24 cellular contexts compared by ENCODE assay signal in genomic region chr7:99133766-99134564, GRCh38. TPM values are rescaled to one million over a fixed set of nuclear protein-coding genes. Genes with fewer than 3 reads are reported as not detected.
DNase-seq lines count a peak whose midpoint lies in the region; ATAC-seq and TF ChIP-seq lines count a peak whose summit lies in the region.
"Had no signal": no experiment of that assay in that cellular context is flagged by ENCODE, and none has a peak within 500 bp of the region (broad histone marks: within the 10 kb centered on the region; RNA-seq: fewer than 3 reads in every experiment).

No MANE protein-coding gene starts in this region.

- H3K4me3 ChIP-seq in IMR-90 (ENCODE audit: insufficient read depth, low read depth, low read length) = no peak overlapping the region
- peak overlapping the region in 1 of 2 donors; percentile 9 for H3K4me3 ChIP-seq in ascending aorta
- no peak overlapping the region for H3K4me3 ChIP-seq in fibroblast of lung (replicated peaks in 1 of 4; ENCODE audit: control extremely low read depth in 1 of 4, insufficient read depth in 1 of 4, low read depth in 3 of 4, low read length in 4 of 4)
- H3K4me3 ChIP-seq in prostate gland = no peak overlapping the region

- peak overlapping the region; percentile 71 for H2BK5ac ChIP-seq in IMR-90 (ENCODE audit: low read depth, low read length, poor library complexity, severe bottlenecking)

- H3K56ac ChIP-seq in IMR-90 (ENCODE audit: extremely low read depth, insufficient read depth, low read length) = no peak overlapping the region

- no peak overlapping the region for H3K4me3 Mint-ChIP-seq in stimulated activated naive CD8-positive, alpha-beta T cell treated with anti-CD3 and anti-CD28 coated beads, Interleukin-15, amount 100 ng/mL, for 72 hours
- no peak overlapping the region for H3K4me3 Mint-ChIP-seq in WTC11
- H3K4me3 Mint-ChIP-seq: activated B cell treated with CpG ODN at 0.5 μM for 24 hours; activated naive CD8-positive, alpha-beta T cell treated with anti-CD3 and anti-CD28 coated beads, Interleukin-2, amount 10 ng/mL, durations not matched to agents 7 days and 5 days; B cell; effector memory CD8-positive, alpha-beta T cell; memory B cell had no signal

- no peak overlapping the region; a peak in 1 of 4 replicates for H4K8ac ChIP-seq in IMR-90 (ENCODE audit: low read depth in 2 of 2, low read length in 2 of 2)

- H4K5ac ChIP-seq in IMR-90 (ENCODE audit: low read depth, low read length) = peak overlapping the region; percentile 32; the same call in 1 of the 2 replicates

- ATAC-seq in IMR-90 (ENCODE audit: low read depth) = no peak
- no peak for ATAC-seq in stimulated activated naive CD8-positive, alpha-beta T cell treated with anti-CD3 and anti-CD28 coated beads, Interleukin-15, amount 100 ng/mL, for 72 hours
- ATAC-seq in WTC11 = no peak
- ATAC-seq: effector memory CD8-positive, alpha-beta T cell had no signal

- H3K27ac Mint-ChIP-seq in stimulated activated naive CD8-positive, alpha-beta T cell treated with anti-CD3 and anti-CD28 coated beads, Interleukin-15, amount 100 ng/mL, for 72 hours = no peak overlapping the region
- H3K27ac Mint-ChIP-seq in WTC11 = no peak overlapping the region
- H3K27ac Mint-ChIP-seq: activated B cell treated with CpG ODN at 0.5 μM for 24 hours; activated naive CD8-positive, alpha-beta T cell treated with anti-CD3 and anti-CD28 coated beads, Interleukin-2, amount 10 ng/mL, durations not matched to agents 7 days and 5 days; activated T-helper 2 cell treated with anti-CD3 and anti-CD28 coated beads, Interferon-gamma antibody, Interleukin-2, Interleukin-4, amounts not matched to agents 10 μg/mL and 5 μg/mL and 100 μg/mL, durations not matched to agents 14 hours and 24 hours and 36 hours; B cell; effector memory CD8-positive, alpha-beta T cell; memory B cell had no signal

- H3K9ac ChIP-seq in IMR-90 (ENCODE audit: low read depth, low read length) (no peak overlapping the region), fibroblast of lung (ENCODE audit: insufficient read depth, low read length) (no peak overlapping the region)

- H3K27me3 Mint-ChIP-seq in stimulated activated naive CD8-positive, alpha-beta T cell treated with anti-CD3 and anti-CD28 coated beads, Interleukin-15, amount 100 ng/mL, for 72 hours = no peaks in the 10 kb centered on the region
- H3K27me3 Mint-ChIP-seq in WTC11 (ENCODE audit: low read depth) = no peaks in the 10 kb centered on the region
- H3K27me3 Mint-ChIP-seq: activated B cell treated with CpG ODN at 0.5 μM for 24 hours; activated naive CD8-positive, alpha-beta T cell treated with anti-CD3 and anti-CD28 coated beads, Interleukin-2, amount 10 ng/mL, durations not matched to agents 7 days and 5 days; B cell; effector memory CD8-positive, alpha-beta T cell; memory B cell had no signal

- no peak for TF ChIP-seq RAD21 in IMR-90 (IDR thresholded peaks at IDR 0.05; ENCODE audit: low read length)

- H2AK5ac ChIP-seq in IMR-90 (ENCODE audit: low read depth, low read length) = peak overlapping the region; percentile 44; the same call in 1 of the 2 replicates

- H3K9me1 ChIP-seq in IMR-90 (ENCODE audit: insufficient read depth, low read length) = peaks cover 23% of the 10 kb centered on the region

- H3K9me3 ChIP-seq in IMR-90 (ENCODE audit: control insufficient read depth, insufficient read depth, low read length) = no peaks in the 10 kb centered on the region
- H3K9me3 ChIP-seq in ascending aorta = no peaks in the 10 kb centered on the region
- H3K9me3 ChIP-seq in fibroblast of lung (ENCODE audit: control insufficient read depth, insufficient read depth, low read depth, low read length) = no peaks in the 10 kb centered on the region
- H3K9me3 ChIP-seq in prostate gland = no peaks in the 10 kb centered on the region

- TF ChIP-seq POLR2A in IMR-90 (IDR thresholded peaks at IDR 0.05; ENCODE audit: low read depth, low read length) (no peak), prostate gland (IDR thresholded peaks at IDR 0.05) (no peak)

- dilution Hi-C loops in IMR-90 (cut with HindIII; ENCODE audit: low sequenced_read_pairs, unreplicated experiment) = no loop called here

- 0 out of 2 replicates have a peak overlapping the region, but pooled peaks have one; percentile 12 for H4K91ac ChIP-seq in IMR-90 (ENCODE audit: insufficient read depth, low read depth, low read length)

- peaks cover 6 to 69% of the 10 kb centered on the region in 2 experiments; a peak in 2 of 4 replicates for H3K79me1 ChIP-seq in IMR-90 (ENCODE audit: low read depth in 1 of 2, low read length in 2 of 2)

- no peak overlapping the region for H2AK9ac ChIP-seq in IMR-90 (replicated peaks; ENCODE audit: low read depth, low read length, poor library complexity)

- no peak overlapping the region for H3K4ac ChIP-seq in IMR-90 (ENCODE audit: low read depth, low read length)

- peaks cover 44% of the 10 kb centered on the region for H3K4me1 Mint-ChIP-seq in stimulated activated naive CD8-positive, alpha-beta T cell treated with anti-CD3 and anti-CD28 coated beads, Interleukin-15, amount 100 ng/mL, for 72 hours
- H3K4me1 Mint-ChIP-seq in WTC11 = peaks cover 35% of the 10 kb centered on the region

- peak overlapping the region; percentile 43; the same call in 1 of the 2 replicates for H3K27ac ChIP-seq in IMR-90 (ENCODE audit: insufficient read depth, low read length)
- peak overlapping the region; percentile 36 to 73 for H3K27ac ChIP-seq in ascending aorta
- H3K27ac ChIP-seq in fibroblast of lung (ENCODE audit: insufficient read depth, low read length) = no peak overlapping the region
- peak overlapping the region; percentile 18 to 20 for H3K27ac ChIP-seq in prostate gland

- H3K4me1 ChIP-seq in IMR-90 (ENCODE audit: control insufficient read depth, insufficient read depth, low read length) (peaks cover 18% of the 10 kb centered on the region), ascending aorta (peaks cover 21 to 69% of the 10 kb centered on the region in 2 donors), fibroblast of lung (ENCODE audit: control insufficient read depth, extremely low read depth, insufficient read depth, low read length) (peaks cover 16% of the 10 kb centered on the region), prostate gland (replicated peaks) (peaks cover 6% of the 10 kb centered on the region)

- H3K36me3 ChIP-seq in IMR-90 (ENCODE audit: control insufficient read depth, insufficient read depth, low read length) (no peaks in the 10 kb centered on the region), ascending aorta (no peaks in the 10 kb centered on the region), fibroblast of lung (ENCODE audit: control insufficient read depth, insufficient read depth, low read length) (no peaks in the 10 kb centered on the region), prostate gland (no peaks in the 10 kb centered on the region)

- no peak for DNase-seq in IMR-90
- no peak for DNase-seq in ascending aorta (ENCODE audit: low spot score in 2 of 2)
- DNase-seq in fibroblast of lung (ENCODE audit: low read depth in 2 of 2) = no peak
- no peak for DNase-seq in prostate gland (ENCODE audit: low spot score)
- DNase-seq in dermis blood vessel endothelial cell = no peak
- DNase-seq in DMS 273 (lab: John Stamatoyannopoulos, UW; ENCODE audit: unreplicated experiment) = no peak
- no peak for DNase-seq in stimulated activated naive CD8-positive, alpha-beta T cell treated with anti-CD3 and anti-CD28 coated beads, Interleukin-15, amount 100 ng/mL, for 72 hours
- no peak for DNase-seq in WTC11 (ENCODE audit: low spot score)
- DNase-seq: activated B cell treated with CpG ODN at 0.5 μM for 24 hours; activated CD4-positive, alpha-beta T cell treated with anti-CD3 and anti-CD28 coated beads, Interleukin-2, amount 50 U/mL, for 48 hours; activated CD8-positive, alpha-beta memory T cell treated with anti-CD3 and anti-CD28 coated beads, Interleukin-2, amount 50 U/mL, for 4 hours; activated naive CD8-positive, alpha-beta T cell treated with anti-CD3 and anti-CD28 coated beads, Interleukin-2, amount 10 ng/mL, durations not matched to agents 7 days and 5 days; DMS79; effector memory CD8-positive, alpha-beta T cell; GF-D8; NCI-H1092; NCI-H1930; NCI-H748 treated with DMSO at 0.1 percent for 48 hours; OCI-M1; SIG-M5; SW 1271 had no signal

- H3K36me3 Mint-ChIP-seq in WTC11 = no peaks in the 10 kb centered on the region
- H3K36me3 Mint-ChIP-seq: activated naive CD8-positive, alpha-beta T cell treated with anti-CD3 and anti-CD28 coated beads, Interleukin-2, amount 10 ng/mL, durations not matched to agents 7 days and 5 days; memory B cell had no signal

- CTCF ChIA-PET in IMR-90 (lab: Yijun Ruan, JAX) (interaction anchor here (0.6 kb wide), 2 partner anchors 203 to 314 kb away, joined by 4 to 5 read pairs; no protein-coding TSS in a partner anchor), WTC11 (lab: Charles Lee) (no interaction called here)

- no CpG with 5 or more reads among the region's 9 CpGs for WGBS in IMR-90 (ENCODE audit: extremely low coverage in 2 of 2, insufficient read length in 1 of 2), 2 experiments
- WGBS in prostate gland = 35% methylated on average over 9 of the region's 9 CpGs

- no peaks in the 10 kb centered on the region for H3K27me3 ChIP-seq in IMR-90 (ENCODE audit: control insufficient read depth, insufficient read depth, low read length)
- no peaks in the 10 kb centered on the region for H3K27me3 ChIP-seq in ascending aorta
- no peaks in the 10 kb centered on the region for H3K27me3 ChIP-seq in fibroblast of lung (ENCODE audit: control insufficient read depth, insufficient read depth, low read length)
- no peaks in the 10 kb centered on the region for H3K27me3 ChIP-seq in prostate gland (replicated peaks; ENCODE audit: insufficient read depth)

- H2BK15ac ChIP-seq in IMR-90 (ENCODE audit: low read depth, low read length) = no peak overlapping the region

- TF ChIP-seq CTCF in IMR-90 (conservative IDR thresholded peaks at IDR 0.05; ENCODE audit: low read depth, low read length) (no peak), ascending aorta (IDR thresholded peaks at IDR 0.05) (no peak), fibroblast of lung (conservative IDR thresholded peaks at IDR 0.05 in 1 of 2, IDR thresholded peaks at IDR 0.05 in 1 of 2; ENCODE audit: low read depth in 1 of 2, low read length in 2 of 2) (no peak), prostate gland (IDR thresholded peaks at IDR 0.05) (no peak), WTC11 (IDR thresholded peaks at IDR 0.05) (no peak)

- peaks cover 96% of the 10 kb centered on the region for H3K79me2 ChIP-seq in fibroblast of lung (ENCODE audit: control insufficient read depth, insufficient read depth, low read length)

- H2AFZ ChIP-seq in IMR-90 (replicated peaks; ENCODE audit: low read length, poor library complexity) (no peak overlapping the region), fibroblast of lung (ENCODE audit: low read length) (no peak overlapping the region)

- no TSS peak for BruUV-seq in IMR-90 (replicated peaks; lab: Mats Ljungman, UMichigan)

- H3K23ac ChIP-seq in IMR-90 (ENCODE audit: low read depth, low read length) = peak overlapping the region; percentile 78

- intact Hi-C loops in IMR-90 (cut with micrococcal nuclease) = no loop called here
- intact Hi-C loops in ascending aorta (cut with DNase I) = no loop called here
- intact Hi-C loops in prostate gland (cut with DNase I) = no loop called here

- POLR2A ChIA-PET in IMR-90 (lab: Charles Lee; ENCODE audit: unreplicated experiment) = no interaction called here
- POLR2A ChIA-PET in WTC11 (lab: Charles Lee) = no interaction called here

- no peak overlapping the region for H2BK20ac ChIP-seq in IMR-90 (ENCODE audit: low read depth, low read length)

- H4K20me1 ChIP-seq in IMR-90 (ENCODE audit: insufficient read depth, low read length) = peaks cover 54% of the 10 kb centered on the region
- H4K20me1 ChIP-seq in fibroblast of lung (ENCODE audit: control insufficient read depth, extremely low read depth, insufficient read depth, low read length) = no peaks in the 10 kb centered on the region

- H3K4me2 ChIP-seq in IMR-90 (ENCODE audit: low read depth, low read length) (peak overlapping the region; percentile 48; the same call in 1 of the 2 replicates), fibroblast of lung (ENCODE audit: extremely low read depth, insufficient read depth, low read length) (peak overlapping the region; percentile 75)

- no peaks in the 10 kb centered on the region for H3K9me3 Mint-ChIP-seq in stimulated activated naive CD8-positive, alpha-beta T cell treated with anti-CD3 and anti-CD28 coated beads, Interleukin-15, amount 100 ng/mL, for 72 hours
- no peaks in the 10 kb centered on the region for H3K9me3 Mint-ChIP-seq in WTC11
- H3K9me3 Mint-ChIP-seq: activated B cell treated with CpG ODN at 0.5 μM for 24 hours; activated naive CD8-positive, alpha-beta T cell treated with anti-CD3 and anti-CD28 coated beads, Interleukin-2, amount 10 ng/mL, durations not matched to agents 7 days and 5 days; activated T-helper 2 cell treated with anti-CD3 and anti-CD28 coated beads, Interferon-gamma antibody, Interleukin-2, Interleukin-4, amounts not matched to agents 10 μg/mL and 5 μg/mL and 100 μg/mL, durations not matched to agents 14 hours and 24 hours and 36 hours; effector memory CD8-positive, alpha-beta T cell; memory B cell had no signal

- H3K18ac ChIP-seq in IMR-90 (ENCODE audit: low read depth, low read length) = peak overlapping the region; percentile 61; the same call in 1 of the 2 replicates

- H3K14ac ChIP-seq in IMR-90 (replicated peaks; ENCODE audit: low read depth, low read length) = peak overlapping the region; percentile 60; the same call in 1 of the 2 replicates

- in situ Hi-C loops in IMR-90 (cut with MboI; ENCODE audit: low sequenced_read_pairs) = no loop called here

- H2BK120ac ChIP-seq in IMR-90 (ENCODE audit: low read depth, low read length) = no peak overlapping the region

RNA-seq across cellular contexts. Expression of gene SMURF1, which starts 9.9 kb away (rescaled TPM):
- 20.3 and 21.7 TPM in 2 replicates for total RNA-seq in IMR-90 (2012; rRNA removed)
- 13.3 and 13.4 TPM in 2 replicates for polyA plus RNA-seq in IMR-90 (2012; rRNA removed)
- 6.4 and 8.0 TPM in 2 replicates for polyA plus RNA-seq in IMR-90 (2012; cell fraction: cytosol; rRNA removed)
- polyA plus RNA-seq in IMR-90 (2012; cell fraction: nucleus; rRNA removed; ENCODE audit: low replicate concordance) = 24.1 and 44.4 TPM in 2 replicates
- 26.5 TPM for total RNA-seq in ascending aorta
- total RNA-seq in fibroblast of lung = 13.1 and 18.7 TPM in 2 replicates
- 15.9 and 17.2 TPM in 2 replicates for polyA plus RNA-seq in fibroblast of lung
- 12.2 and 15.4 TPM in 2 replicates for polyA plus RNA-seq in fibroblast of lung (2012)
- 15.4 and 17.3 TPM in 2 replicates for polyA minus RNA-seq in fibroblast of lung (ENCODE audit: low replicate concordance)
- 10 to 100 TPM; 15.4 to 25.1 TPM for total RNA-seq in prostate gland
- 18.9 and 21.6 TPM in 2 replicates for total RNA-seq in dermis blood vessel endothelial cell
- total RNA-seq in WTC11 (2021) = 22.1 to 23.2 TPM (median 22.4 TPM) in 3 replicates
